Comparison of ENCODE assay signal across 21 cellular contexts in genomic region chrX:56026816-56027215, GRCh38.
"Had no signal": no experiment of that assay in that cellular context is flagged by ENCODE, and none has a peak within 500 bp of the region (broad histone marks: within the 10 kb centered on the region; RNA-seq: fewer than 3 reads in every experiment).

No MANE protein-coding gene starts in this region.

- H3K27me3 Mint-ChIP-seq: activated CD4-positive, alpha-beta memory T cell treated with anti-CD3 and anti-CD28 coated beads, Interleukin-2, amount 10 ng/mL, durations not matched to agents 7 days and 5 days; activated CD8-positive, alpha-beta memory T cell treated with anti-CD3 and anti-CD28 coated beads, Interleukin-2, amount 10 ng/mL, durations not matched to agents 7 days and 5 days; activated naive CD8-positive, alpha-beta T cell; memory B cell; stimulated activated naive CD8-positive, alpha-beta T cell treated with anti-CD3 and anti-CD28 coated beads, Interleukin-15, Interleukin-2, amounts not matched to agents 100 ng/mL and 50 ng/mL, for 24 hours had no signal

- H3K9me3 Mint-ChIP-seq: activated CD4-positive, alpha-beta memory T cell treated with anti-CD3 and anti-CD28 coated beads, Interleukin-2, amount 10 ng/mL, durations not matched to agents 7 days and 5 days; memory B cell; stimulated activated naive CD8-positive, alpha-beta T cell treated with anti-CD3 and anti-CD28 coated beads, Interleukin-15, Interleukin-2, amounts not matched to agents 100 ng/mL and 50 ng/mL, for 24 hours had no signal

- ATAC-seq: activated CD8-positive, alpha-beta memory T cell treated with anti-CD3 and anti-CD28 coated beads, Interleukin-2, amount 10 ng/mL, durations not matched to agents 7 days and 5 days; gastroesophageal sphincter; heart left ventricle; left ventricle myocardium superior; right cardiac atrium had no signal

- H3K27ac ChIP-seq: cardiac muscle cell, esophagus muscularis mucosa, gastroesophageal sphincter, heart left ventricle, prostate gland, suprapubic skin had no signal

- H3K4me3 ChIP-seq: cardiac muscle cell, esophagus muscularis mucosa, gastroesophageal sphincter, heart left ventricle, prostate gland, suprapubic skin had no signal

- H3K4me3 Mint-ChIP-seq: activated CD4-positive, alpha-beta memory T cell treated with anti-CD3 and anti-CD28 coated beads, Interleukin-2, amount 10 ng/mL, durations not matched to agents 7 days and 5 days; activated CD8-positive, alpha-beta memory T cell treated with anti-CD3 and anti-CD28 coated beads, Interleukin-2, amount 10 ng/mL, durations not matched to agents 7 days and 5 days; activated naive CD8-positive, alpha-beta T cell; memory B cell; stimulated activated naive CD8-positive, alpha-beta T cell treated with anti-CD3 and anti-CD28 coated beads, Interleukin-15, Interleukin-2, amounts not matched to agents 100 ng/mL and 50 ng/mL, for 24 hours had no signal

- FAIRE-seq: endothelial cell of umbilical vein had no signal

- H3K4me1 ChIP-seq: esophagus muscularis mucosa, gastroesophageal sphincter, heart left ventricle, prostate gland, suprapubic skin had no signal

- H3K27ac Mint-ChIP-seq: activated CD4-positive, alpha-beta memory T cell treated with anti-CD3 and anti-CD28 coated beads, Interleukin-2, amount 10 ng/mL, durations not matched to agents 7 days and 5 days; activated CD8-positive, alpha-beta memory T cell treated with anti-CD3 and anti-CD28 coated beads, Interleukin-2, amount 10 ng/mL, durations not matched to agents 7 days and 5 days; activated naive CD8-positive, alpha-beta T cell; memory B cell; stimulated activated naive CD8-positive, alpha-beta T cell treated with anti-CD3 and anti-CD28 coated beads, Interleukin-15, Interleukin-2, amounts not matched to agents 100 ng/mL and 50 ng/mL, for 24 hours had no signal

- H3K36me3 ChIP-seq: cardiac muscle cell, esophagus muscularis mucosa, gastroesophageal sphincter, heart left ventricle, prostate gland, suprapubic skin had no signal

- H3K4me1 Mint-ChIP-seq: activated CD4-positive, alpha-beta memory T cell treated with anti-CD3 and anti-CD28 coated beads, Interleukin-2, amount 10 ng/mL, durations not matched to agents 7 days and 5 days; activated CD8-positive, alpha-beta memory T cell treated with anti-CD3 and anti-CD28 coated beads, Interleukin-2, amount 10 ng/mL, durations not matched to agents 7 days and 5 days had no signal

- H3K27me3 ChIP-seq: cardiac muscle cell, esophagus muscularis mucosa, gastroesophageal sphincter, heart left ventricle, suprapubic skin had no signal

- H3K9me3 ChIP-seq: esophagus muscularis mucosa, gastroesophageal sphincter, heart left ventricle, prostate gland, suprapubic skin had no signal

- DNase-seq: activated CD4-positive, alpha-beta memory T cell treated with anti-CD3 and anti-CD28 coated beads, Interleukin-2, amount 10 ng/mL, durations not matched to agents 7 days and 5 days; activated CD4-positive, alpha-beta T cell treated with anti-CD3 and anti-CD28 coated beads for 48 hours; activated CD4-positive, CD25-positive, alpha-beta regulatory T cell; activated CD8-positive, alpha-beta memory T cell treated with anti-CD3 and anti-CD28 coated beads, Interleukin-2, amount 10 ng/mL, durations not matched to agents 7 days and 5 days; dermis blood vessel endothelial cell; effector memory CD4-positive, alpha-beta T cell; heart left ventricle; left ventricle myocardium superior; occipital lobe; right cardiac atrium; stimulated activated CD4-positive, alpha-beta T cell treated with anti-CD3 and anti-CD28 coated beads, Interleukin-2, amount 100 ng/mL, for 24 hours; T1000 had no signal

- H3K36me3 Mint-ChIP-seq: activated CD8-positive, alpha-beta memory T cell treated with anti-CD3 and anti-CD28 coated beads, Interleukin-2, amount 10 ng/mL, durations not matched to agents 7 days and 5 days; activated naive CD8-positive, alpha-beta T cell; memory B cell had no signal
